ENCODE assay signal across 22 cellular contexts in genomic region chr2:40690036-40690435, GRCh38.
DNase-seq lines count a peak whose midpoint lies in the region; ATAC-seq and TF ChIP-seq lines count a peak whose summit lies in the region.
"Had no signal": no experiment of that assay in that cellular context is flagged by ENCODE, and none has a peak within 500 bp of the region (broad histone marks: within the 10 kb centered on the region; RNA-seq: fewer than 3 reads in every experiment).

No MANE protein-coding gene starts in this region.

- TF ChIP-seq CTCF in sigmoid colon (IDR thresholded peaks at IDR 0.05) (no peak), GM20000 (IDR thresholded peaks at IDR 0.05; ENCODE audit: extremely low read depth, missing control alignments) (no peak)

- H3K27me3 ChIP-seq in sigmoid colon (no peaks in the 10 kb centered on the region), Karpas-422 (ENCODE audit: low read length) (no peaks in the 10 kb centered on the region)
- H3K27me3 ChIP-seq: BLaER1 treated with 17β-estradiol and CSF1 and Interleukin-3, amounts not matched to agents 10 nM and 100 nM; Peyer's patch had no signal

- no peak overlapping the region for H3K9ac ChIP-seq in Karpas-422 (ENCODE audit: low read length)
- H3K9ac ChIP-seq: BLaER1 treated with 17β-estradiol and CSF1 and Interleukin-3, amounts not matched to agents 10 nM and 100 nM had no signal

- no peaks in the 10 kb centered on the region for H4K20me1 ChIP-seq in Karpas-422 (ENCODE audit: insufficient read depth, low read depth, low read length)
- H4K20me1 ChIP-seq: BLaER1 treated with 17β-estradiol and CSF1 and Interleukin-3, amounts not matched to agents 10 nM and 100 nM had no signal

- no peak for TF ChIP-seq POLR2A in sigmoid colon (IDR thresholded peaks at IDR 0.05)

- intact Hi-C loops in sigmoid colon (cut with DNase I): no loop called here

- H3K36me3 ChIP-seq in sigmoid colon (no peaks in the 10 kb centered on the region), Karpas-422 (ENCODE audit: insufficient read depth, low read length) (no peaks in the 10 kb centered on the region)
- H3K36me3 ChIP-seq: BLaER1 treated with 17β-estradiol and CSF1 and Interleukin-3, amounts not matched to agents 10 nM and 100 nM; Peyer's patch; SJCRH30 had no signal

- H2AFZ ChIP-seq in Karpas-422 (ENCODE audit: low read length): no peak overlapping the region

- no peak for ATAC-seq in GM19324 (IDR thresholded peaks at IDR 0.05; ENCODE audit: low FRiP score, unreplicated experiment)
- ATAC-seq: GM23338 had no signal

- DNase-seq in HK-2 (ENCODE audit: unreplicated experiment) (peak; percentile 1), glomerular visceral epithelial cell (ENCODE audit: extremely low spot score) (peak; percentile 2), sigmoid colon (no peak), Karpas-422 (no peak), T-helper 1 cell (no peak), GM20000 (ENCODE audit: low spot score) (no peak)
- DNase-seq: Caco-2; CD4-positive, alpha-beta memory T cell; DMS153; GDM1; HCEC 1CT; KBM-7; NCI-H1092 treated with DMSO at 0.1 percent for 48 hours; NCI-H1436 treated with DMSO at 0.1 percent for 48 hours; NCI-H1930; NCI-H526; Peyer's patch; SJCRH30 had no signal

- H3K9me3 ChIP-seq in sigmoid colon (no peaks in the 10 kb centered on the region), Karpas-422 (ENCODE audit: low read length) (no peaks in the 10 kb centered on the region)
- H3K9me3 ChIP-seq: BLaER1 treated with 17β-estradiol and CSF1 and Interleukin-3, amounts not matched to agents 10 nM and 100 nM; Caco-2; Peyer's patch; SJCRH30 had no signal

- H3K4me2 ChIP-seq in Karpas-422 (ENCODE audit: low read depth, low read length, poor library complexity, severe bottlenecking): no peak overlapping the region
- H3K4me2 ChIP-seq: BLaER1 treated with 17β-estradiol and CSF1 and Interleukin-3, amounts not matched to agents 10 nM and 100 nM; GM23338 had no signal

- H3K27ac ChIP-seq in sigmoid colon (peak overlapping the region in 3 of 4 donors; percentile 2 to 47 (median 36)), Karpas-422 (ENCODE audit: low read length) (no peak overlapping the region)
- H3K27ac ChIP-seq: BLaER1 treated with 17β-estradiol and CSF1 and Interleukin-3, amounts not matched to agents 10 nM and 100 nM; HL-60; Peyer's patch; SJCRH30 had no signal

- H3K4me3 ChIP-seq in sigmoid colon (no peak overlapping the region), Karpas-422 (ENCODE audit: low read length) (no peak overlapping the region)
- H3K4me3 ChIP-seq: BLaER1 treated with 17β-estradiol and CSF1 and Interleukin-3, amounts not matched to agents 10 nM and 100 nM; GM23338; Peyer's patch; SJCRH30 had no signal

- TF ChIP-seq EP300 in sigmoid colon (IDR thresholded peaks at IDR 0.05): no peak

- H3K4me1 ChIP-seq in sigmoid colon (peaks cover 0 to 18% (median 9%) of the 10 kb centered on the region in 4 donors), Karpas-422 (ENCODE audit: low read length) (peaks cover 2% of the 10 kb centered on the region; the same call in 1 of the 2 replicates)
- H3K4me1 ChIP-seq: BLaER1 treated with 17β-estradiol and CSF1 and Interleukin-3, amounts not matched to agents 10 nM and 100 nM; Caco-2; Peyer's patch; SJCRH30 had no signal

- H3K79me2 ChIP-seq in Karpas-422 (ENCODE audit: low read length): no peaks in the 10 kb centered on the region

- H3K9me2 ChIP-seq in Karpas-422 (replicated peaks; ENCODE audit: insufficient read depth, low read length): 0 out of 2 replicates have a peak, but pooled peaks cover 3% of the 10 kb centered on the region

- 72 to 87% methylated on average over 3 of the region's 3 CpGs for WGBS in sigmoid colon, 2 donors

Comparison
In these comparisons a context has a peak if more than half of its experiments do, and no peak if none do; other contexts are left out.
1. DNase-seq: peak in HK-2 (single experiment) and glomerular visceral epithelial cell (single experiment); none in sigmoid colon (single experiment), Karpas-422 (single experiment), T-helper 1 cell (0 of 5) and GM20000 (single experiment).